25 cellular contexts compared by ENCODE assay signal in genomic region chr3:58184309-58184981, GRCh38. TPM values are rescaled to one million over a fixed set of nuclear protein-coding genes. Genes with fewer than 3 reads are reported as not detected.
"Had no signal": no experiment of that assay in that cellular context is flagged by ENCODE, and none has a peak within 500 bp of the region (broad histone marks: within the 10 kb centered on the region; RNA-seq: fewer than 3 reads in every experiment).

No MANE protein-coding gene starts in this region.

- H3K27ac ChIP-seq: SK-N-MC, VCaP had no signal

- H3K9me3 Mint-ChIP-seq: activated T-cell treated with anti-CD3 and anti-CD28 coated beads, Interleukin-2, amount 50 U/mL, for 4 hours; brain; central memory CD8-positive, alpha-beta T cell had no signal

- H3K27ac Mint-ChIP-seq: activated CD4-positive, alpha-beta T cell treated with anti-CD3 and anti-CD28 coated beads for 36 hours; activated naive CD8-positive, alpha-beta T cell; brain had no signal

- ATAC-seq: activated CD4-positive, alpha-beta T cell treated with anti-CD3 and anti-CD28 coated beads for 36 hours; activated T-cell treated with anti-CD3 and anti-CD28 coated beads, Interleukin-2, amount 50 U/mL, for 4 hours; Right ventricle myocardium inferior had no signal

- H3K4me1 Mint-ChIP-seq: activated CD4-positive, alpha-beta T cell treated with anti-CD3 and anti-CD28 coated beads for 36 hours; central memory CD8-positive, alpha-beta T cell had no signal

- H3K4me3 ChIP-seq: SK-N-MC had no signal

- H3K36me3 Mint-ChIP-seq: activated naive CD8-positive, alpha-beta T cell; brain had no signal

- DNase-seq: activated CD4-positive, alpha-beta T cell treated with anti-CD3 and anti-CD28 coated beads for 36 hours; activated CD4-positive, alpha-beta T cell treated with anti-CD3 and anti-CD28 coated beads, Interleukin-2, amount 50 U/mL, for 48 hours; activated CD8-positive, alpha-beta memory T cell treated with anti-CD3 and anti-CD28 coated beads for 24 hours; activated effector memory CD4-positive, alpha-beta T cell treated with anti-CD3 and anti-CD28 coated beads, Interleukin-2, amount 50 U/mL, for 16 hours; activated naive CD4-positive, alpha-beta T cell treated with Interleukin-2 at 50 U/mL for 16 hours; activated T-cell treated with anti-CD3 and anti-CD28 coated beads, Interleukin-2, amount 50 U/mL, for 4 hours; amygdala; Karpas-422; NCI-H1092; NCI-H1417; NCI-H1694 treated with DMSO at 0.1 percent for 48 hours; NCI-H2029 treated with DMSO at 0.1 percent for 48 hours; NCI-H446 treated with DMSO at 0.1 percent for 48 hours; NCI-H524 treated with DMSO at 0.1 percent for 48 hours; NCI-H774; T-helper 1 cell had no signal

- FAIRE-seq: astrocyte had no signal

- H3K27me3 Mint-ChIP-seq: activated CD4-positive, alpha-beta T cell treated with anti-CD3 and anti-CD28 coated beads for 36 hours; activated naive CD8-positive, alpha-beta T cell; central memory CD8-positive, alpha-beta T cell had no signal

- H3K4me3 Mint-ChIP-seq: activated CD4-positive, alpha-beta T cell treated with anti-CD3 and anti-CD28 coated beads for 36 hours; activated naive CD8-positive, alpha-beta T cell; activated T-cell treated with anti-CD3 and anti-CD28 coated beads, Interleukin-2, amount 50 U/mL, for 4 hours; brain; central memory CD8-positive, alpha-beta T cell had no signal

RNA-seq across cellular contexts. Expression of gene DNASE1L3, which starts 26.3 kb away (rescaled TPM):
- total RNA-seq: activated CD4-positive, alpha-beta T cell treated with anti-CD3 and anti-CD28 coated beads for 36 hours; activated T-cell treated with anti-CD3 and anti-CD28 coated beads, Interleukin-2, amount 50 U/mL, for 4 hours; astrocyte; RPMI7951; T-helper 2 cell treated with Interferon-gamma antibody and Interleukin-4, amounts not matched to agents 100 ng/mL and 5 ng/mL, for 36 hours had no signal
